ENCODE assay signal across 9 cellular contexts in the genomic region with DNA sequence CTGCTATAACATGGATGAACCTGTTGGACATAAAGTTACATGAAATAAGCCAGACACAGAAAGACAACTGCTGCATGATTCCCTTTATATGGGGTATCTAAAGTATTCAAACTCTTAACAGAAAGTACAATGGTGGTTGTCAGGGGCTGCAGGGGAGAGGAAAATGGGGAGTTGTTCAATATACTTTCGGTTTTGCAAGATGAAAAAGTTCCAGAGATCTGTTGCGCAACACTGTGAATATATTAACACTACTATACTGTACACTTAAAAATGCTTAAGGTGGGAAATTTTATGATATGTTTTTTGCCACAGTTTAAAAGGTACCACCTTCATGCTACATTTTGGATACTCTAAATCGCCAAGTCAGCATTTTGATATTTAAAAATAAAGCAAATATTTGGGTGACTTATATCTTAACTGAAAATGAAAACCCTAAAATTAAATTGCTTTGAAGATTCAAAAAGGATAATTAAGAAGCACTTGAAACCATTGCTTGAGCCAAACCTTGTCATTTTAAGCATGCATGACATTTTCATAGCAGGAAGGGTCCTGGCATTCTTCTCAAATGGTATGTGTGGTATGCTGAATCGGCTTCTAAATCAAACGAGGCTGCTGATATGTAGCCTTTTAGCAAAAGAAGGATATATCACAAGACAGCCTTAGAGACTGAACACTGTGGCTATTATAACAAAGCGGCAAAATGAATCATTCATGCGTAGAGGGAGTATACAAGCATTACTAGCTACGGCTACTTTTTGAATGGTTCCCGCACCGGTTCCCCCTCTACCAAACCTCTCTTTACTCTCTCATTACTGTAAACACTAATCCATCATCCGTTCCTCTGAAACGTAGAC.
DNase-seq lines count a peak whose midpoint lies in the region; ATAC-seq and TF ChIP-seq lines count a peak whose summit lies in the region.
"Had no signal": no experiment of that assay in that cellular context is flagged by ENCODE, and none has a peak within 500 bp of the region (broad histone marks: within the 10 kb centered on the region; RNA-seq: fewer than 3 reads in every experiment).

No MANE protein-coding gene starts in this region.

- no peaks in the 10 kb centered on the region for H3K27me3 ChIP-seq in RWPE2 (ENCODE audit: insufficient read depth, poor library complexity, severe bottlenecking)

- H3K4me3 ChIP-seq in RWPE2 (ENCODE audit: severe bottlenecking) (peak overlapping the region; percentile 8), epithelial cell of esophagus (ENCODE audit: low read length) (peak overlapping the region; percentile 10)

- TF ChIP-seq CTCF in RWPE2 (IDR thresholded peaks at IDR 0.05; ENCODE audit: poor library complexity, severe bottlenecking) (no peak), epithelial cell of esophagus (IDR thresholded peaks at IDR 0.05; ENCODE audit: insufficient read depth, low read depth, low read length, missing control alignments) (no peak)

- intact Hi-C loops in sciatic nerve (cut with DNase I) = no loop called here

- H3K4me1 ChIP-seq in RWPE2 (ENCODE audit: insufficient read depth, poor library complexity, severe bottlenecking) = peaks cover 36% of the 10 kb centered on the region

- peak overlapping the region; percentile 88 for H3K27ac ChIP-seq in RWPE2 (ENCODE audit: poor library complexity, severe bottlenecking)
- H3K27ac ChIP-seq in substantia nigra (ENCODE audit: low read depth, low read length, poor library complexity, severe bottlenecking) = no peak overlapping the region

- H3K36me3 ChIP-seq in RWPE2 (ENCODE audit: low read depth) = peaks cover 27% of the 10 kb centered on the region

- no peaks in the 10 kb centered on the region for H3K9me3 ChIP-seq in RWPE2 (ENCODE audit: severe bottlenecking)

- ATAC-seq in RWPE2 (ENCODE audit: low read depth) (peak; percentile 51; the same call in 2 of the 3 replicates), sciatic nerve (peak; percentile 51)

- DNase-seq in H4 (ENCODE audit: low spot score) (peak; percentile 27), RWPE2 (ENCODE audit: low spot score) (no peak), epithelial cell of esophagus (ENCODE audit: low read depth) (peak; percentile 49), sciatic nerve (ENCODE audit: low spot score) (no peak), NCI-H2227 treated with DMSO at 0.1 percent for 48 hours (lab: John Stamatoyannopoulos, UW) (no peak), NCI-H146 (lab: John Stamatoyannopoulos, UW) (no peak), substantia nigra (lab: John Stamatoyannopoulos, UW) (no peak), SHP77 treated with DMSO at 0.1 percent for 48 hours (lab: John Stamatoyannopoulos, UW) (no peak)
- DNase-seq: NCI-H524 treated with DMSO at 0.1 percent for 48 hours had no signal

Comparison
In these comparisons a context has a peak if more than half of its experiments do, and no peak if none do; other contexts are left out.
1. DNase-seq: peak in H4 (single experiment) and epithelial cell of esophagus (single experiment); none in RWPE2 (single experiment), sciatic nerve (single experiment), NCI-H2227 treated with DMSO at 0.1 percent for 48 hours (single experiment), NCI-H146 (single experiment), substantia nigra (0 of 49) and SHP77 treated with DMSO at 0.1 percent for 48 hours (single experiment).